Comparison of ENCODE assay signal across 8 cellular contexts in genomic region chr16:48244863-48245195, GRCh38. TPM values are rescaled to one million over a fixed set of nuclear protein-coding genes. Genes with fewer than 3 reads are reported as not detected.
DNase-seq lines count a peak whose midpoint lies in the region; ATAC-seq and TF ChIP-seq lines count a peak whose summit lies in the region.

No MANE protein-coding gene starts in this region.

- DNase-seq in AG04449 (ENCODE audit: low read depth, low spot score) (no peak), cardiac fibroblast (ENCODE audit: low read depth in 2 of 2) (peak in 1 of 2 donors; percentile 20), iPS-NIHi7 (ENCODE audit: extremely low spot score) (no peak), posterior vena cava (ENCODE audit: low spot score) (no peak)

- H3K4me1 ChIP-seq in HUES48 (ENCODE audit: control insufficient read depth, insufficient read depth, low read length) (peaks cover 6% of the 10 kb centered on the region), mucosa of stomach (ENCODE audit: control insufficient read depth, insufficient read depth, low read length) (peaks cover 15% of the 10 kb centered on the region)

- CTCF ChIA-PET in AG04449 (lab: Yijun Ruan, JAX): no interaction called here

- TF ChIP-seq CTCF in AG04449 (IDR thresholded peaks at IDR 0.05; ENCODE audit: insufficient read depth, low read length, missing control alignments): no peak
- TF ChIP-seq CTCF in cardiac fibroblast (IDR thresholded peaks at IDR 0.05; ENCODE audit: low read depth, low read length): no peak

- H3K36me3 ChIP-seq in HUES48 (ENCODE audit: control insufficient read depth, insufficient read depth, low read length): no peaks in the 10 kb centered on the region
- H3K36me3 ChIP-seq in mucosa of stomach (ENCODE audit: control insufficient read depth, insufficient read depth, low read length): no peaks in the 10 kb centered on the region

- no peaks in the 10 kb centered on the region for H3K9me3 ChIP-seq in HUES48 (ENCODE audit: control insufficient read depth, insufficient read depth, low read length)
- H3K9me3 ChIP-seq in mucosa of stomach (ENCODE audit: control insufficient read depth, low read length): no peaks in the 10 kb centered on the region

- H3K27me3 ChIP-seq in HUES48 (ENCODE audit: control insufficient read depth, insufficient read depth, low read length): no peaks in the 10 kb centered on the region
- no peaks in the 10 kb centered on the region for H3K27me3 ChIP-seq in mucosa of stomach (ENCODE audit: control insufficient read depth, insufficient read depth, low read length)

- ATAC-seq in GM21576 (IDR thresholded peaks at IDR 0.05; ENCODE audit: unreplicated experiment) (no peak), GM19397 (IDR thresholded peaks at IDR 0.05; ENCODE audit: unreplicated experiment) (no peak)

- H3K4me3 ChIP-seq in AG04449 (ENCODE audit: low read depth, low read length): peak overlapping the region; percentile 94
- H3K4me3 ChIP-seq in HUES48 (ENCODE audit: low read depth, low read length): peak overlapping the region; percentile 99
- H3K4me3 ChIP-seq in cardiac fibroblast (replicated peaks in 1 of 2; ENCODE audit: low read depth in 2 of 2, low read length in 2 of 2): peak overlapping the region; percentile 86 to 95
- H3K4me3 ChIP-seq in mucosa of stomach (ENCODE audit: low read length): peak overlapping the region; percentile 98

- POLR2A ChIA-PET in AG04449 (lab: Yijun Ruan, JAX): no interaction called here

- H3K9ac ChIP-seq in HUES48 (ENCODE audit: low read depth, low read length) (peak overlapping the region; percentile 70), mucosa of stomach (ENCODE audit: low read length) (peak overlapping the region; percentile 91)

- intact Hi-C loops in posterior vena cava (cut with DNase I): no loop called here

- H3K27ac ChIP-seq in HUES48 (ENCODE audit: low read depth, low read length): peak overlapping the region; percentile 81

RNA-seq across cellular contexts. Expression of gene LONP2, which starts 0.7 kb away (rescaled TPM):
- total RNA-seq in posterior vena cava: 10 to 100 TPM; 56.5 to 64.9 TPM

RNA-seq across cellular contexts. Expression of gene ABCC11, which starts 2.5 kb away (rescaled TPM):
- total RNA-seq in posterior vena cava: not detected
